Comparison of ENCODE assay signal across 2 cellular contexts in genomic region chr13:77915676-77916075, GRCh38.
TF ChIP-seq lines count a peak whose summit lies in the region.

No MANE protein-coding gene starts in this region.

TF ChIP-seq in liver, 16 proteins besides CTCF, POLR2A, EP300 and RAD21 (continued from another document):
- TF ChIP-seq REST (IDR thresholded peaks at IDR 0.05) (no peak), HNF4A (conservative IDR thresholded peaks at IDR 0.05) (no peak), HNF4G (IDR thresholded peaks at IDR 0.05) (no peak), SP1 (IDR thresholded peaks at IDR 0.05) (no peak), JUND (IDR thresholded peaks at IDR 0.05) (no peak)
- TF ChIP-seq, protein P1, sequence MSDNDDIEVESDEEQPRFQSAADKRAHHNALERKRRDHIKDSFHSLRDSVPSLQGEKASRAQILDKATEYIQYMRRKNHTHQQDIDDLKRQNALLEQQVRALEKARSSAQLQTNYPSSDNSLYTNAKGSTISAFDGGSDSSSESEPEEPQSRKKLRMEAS (IDR thresholded peaks at IDR 0.05): no peak
- TF ChIP-seq, protein P2, sequence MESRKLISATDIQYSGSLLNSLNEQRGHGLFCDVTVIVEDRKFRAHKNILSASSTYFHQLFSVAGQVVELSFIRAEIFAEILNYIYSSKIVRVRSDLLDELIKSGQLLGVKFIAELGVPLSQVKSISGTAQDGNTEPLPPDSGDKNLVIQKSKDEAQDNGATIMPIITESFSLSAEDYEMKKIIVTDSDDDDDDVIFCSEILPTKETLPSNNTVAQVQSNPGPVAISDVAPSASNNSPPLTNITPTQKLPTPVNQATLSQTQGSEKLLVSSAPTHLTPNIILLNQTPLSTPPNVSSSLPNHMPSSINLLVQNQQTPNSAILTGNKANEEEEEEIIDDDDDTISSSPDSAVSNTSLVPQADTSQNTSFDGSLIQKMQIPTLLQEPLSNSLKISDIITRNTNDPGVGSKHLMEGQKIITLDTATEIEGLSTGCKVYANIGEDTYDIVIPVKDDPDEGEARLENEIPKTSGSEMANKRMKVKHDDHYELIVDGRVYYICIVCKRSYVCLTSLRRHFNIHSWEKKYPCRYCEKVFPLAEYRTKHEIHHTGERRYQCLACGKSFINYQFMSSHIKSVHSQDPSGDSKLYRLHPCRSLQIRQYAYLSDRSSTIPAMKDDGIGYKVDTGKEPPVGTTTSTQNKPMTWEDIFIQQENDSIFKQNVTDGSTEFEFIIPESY (IDR thresholded peaks at IDR 0.05): no peak

TF ChIP-seq in HepG2, 621 proteins besides CTCF, POLR2A, EP300 and RAD21 (continued from another document):
- TF ChIP-seq TEAD2 (CRISPR knock-in tag; IDR thresholded peaks at IDR 0.05) (no peak), IRF9 (CRISPR knock-in tag; IDR thresholded peaks at IDR 0.05; ENCODE audit: borderline replicate concordance) (no peak), ZFY (CRISPR knock-in tag; IDR thresholded peaks at IDR 0.05) (no peak), YEATS2 (CRISPR knock-in tag; IDR thresholded peaks at IDR 0.05; ENCODE audit: borderline replicate concordance) (no peak), ZNF616 (CRISPR knock-in tag; IDR thresholded peaks at IDR 0.05; ENCODE audit: low read depth) (no peak), ZZZ3 (CRISPR knock-in tag; IDR thresholded peaks at IDR 0.05; ENCODE audit: borderline replicate concordance) (no peak), RBAK (CRISPR knock-in tag; IDR thresholded peaks at IDR 0.05) (no peak), KMT2A (CRISPR knock-in tag; IDR thresholded peaks at IDR 0.05) (no peak), ZNF790 (CRISPR knock-in tag; IDR thresholded peaks at IDR 0.05; ENCODE audit: borderline replicate concordance) (no peak)
